ENCODE assay signal across 1 cellular context in genomic region chr14:103848720-103849077, GRCh38.
TF ChIP-seq lines count a peak whose summit lies in the region.

No MANE protein-coding gene starts in this region.

TF ChIP-seq in HCT116, 20 proteins besides CTCF, POLR2A, EP300 and RAD21 (continued from another document):
- no peak for TF ChIP-seq REST (IDR thresholded peaks at IDR 0.05; ENCODE audit: low read depth)
- no peak for TF ChIP-seq TCF7L2 (IDR thresholded peaks at IDR 0.05; ENCODE audit: borderline replicate concordance, extremely low read depth, insufficient read depth, insufficient read length)
- no peak for TF ChIP-seq JUND (IDR thresholded peaks at IDR 0.05)
